In the genomic region with DNA sequence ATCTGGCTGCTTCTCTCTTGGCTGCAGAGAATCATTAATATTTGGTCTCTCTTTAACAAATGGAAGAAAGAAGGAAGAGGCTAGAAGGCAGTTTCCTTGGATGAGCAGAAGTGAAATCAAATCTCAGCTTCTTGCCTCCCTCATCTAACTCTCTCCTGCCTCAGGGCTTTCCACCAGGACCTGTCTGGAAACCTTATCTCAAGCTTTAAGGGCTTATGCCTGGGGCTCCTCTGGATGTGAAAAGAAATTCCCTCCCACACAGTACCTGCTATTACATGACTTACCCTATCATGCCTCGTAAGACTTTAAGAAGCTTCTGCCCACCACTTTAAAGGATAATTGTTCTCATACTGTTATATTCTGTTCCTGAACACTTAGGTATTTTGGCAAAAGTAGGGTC, we compare ENCODE assay signal across 23 cellular contexts. TPM values are rescaled to one million over a fixed set of nuclear protein-coding genes. Genes with fewer than 3 reads are reported as not detected.
DNase-seq lines count a peak whose midpoint lies in the region; ATAC-seq and TF ChIP-seq lines count a peak whose summit lies in the region.
"Had no signal": no experiment of that assay in that cellular context is flagged by ENCODE, and none has a peak within 500 bp of the region (broad histone marks: within the 10 kb centered on the region; RNA-seq: fewer than 3 reads in every experiment).

No MANE protein-coding gene starts in this region.

- H3K4me1 Mint-ChIP-seq in mesothelial cell of epicardium (peaks cover 40% of the 10 kb centered on the region), Caco-2 (ENCODE audit: low read depth, unreplicated experiment) (peaks cover 14% of the 10 kb centered on the region)
- H3K4me1 Mint-ChIP-seq: CD4-positive, alpha-beta memory T cell had no signal

- TF ChIP-seq CTCF in HEK293 (tag by site-specific recombination; IDR thresholded peaks at IDR 0.05) = no peak
- no peak for TF ChIP-seq CTCF in mesothelial cell of epicardium (IDR thresholded peaks at IDR 0.05; ENCODE audit: unreplicated experiment)
- no peak for TF ChIP-seq CTCF in smooth muscle cell (IDR thresholded peaks at IDR 0.05; ENCODE audit: borderline replicate concordance, insufficient read depth, poor library complexity, severe bottlenecking)
- TF ChIP-seq CTCF in Caco-2 (IDR thresholded peaks at IDR 0.05; ENCODE audit: insufficient read depth in 1 of 2, low read depth in 1 of 2, low read length in 1 of 2, severe bottlenecking in 1 of 2, unreplicated experiment in 1 of 2) = no peak

- H3K9ac ChIP-seq in smooth muscle cell (ENCODE audit: low read depth) = no peak overlapping the region

- no peaks in the 10 kb centered on the region for H3K79me2 ChIP-seq in smooth muscle cell (ENCODE audit: low read depth)

- no peaks in the 10 kb centered on the region for H4K20me1 ChIP-seq in smooth muscle cell (ENCODE audit: low read depth)

- CTCF ChIA-PET in HEK293 (lab: Yijun Ruan, JAX) = interaction anchor here (0.7 kb wide), 1 partner anchor 95 kb away, joined by 4 read pairs; no protein-coding TSS in a partner anchor
- CTCF ChIA-PET in Caco-2 (lab: Charles Lee) = no interaction called here

- H3K4me1 ChIP-seq in HEK293 (ENCODE audit: control insufficient read depth, insufficient read depth, low read length) (no peaks in the 10 kb centered on the region), smooth muscle cell (ENCODE audit: low read depth) (peaks cover 15% of the 10 kb centered on the region), Caco-2 (peaks cover 4% of the 10 kb centered on the region; the same call in 1 of the 2 replicates)
- H3K4me1 ChIP-seq: A549 had no signal

- 9% methylated on average over 1 of the region's 1 CpG for WGBS in smooth muscle cell (ENCODE audit: low lambda C conversion rate)

- H3K36me3 Mint-ChIP-seq in mesothelial cell of epicardium = no peaks in the 10 kb centered on the region
- H3K36me3 Mint-ChIP-seq in Caco-2 (ENCODE audit: insufficient read depth, unreplicated experiment) = no peaks in the 10 kb centered on the region
- H3K36me3 Mint-ChIP-seq: CD4-positive, alpha-beta memory T cell had no signal

- H3K4me3 Mint-ChIP-seq in mesothelial cell of epicardium (no peak overlapping the region), Caco-2 (ENCODE audit: unreplicated experiment) (no peak overlapping the region)
- H3K4me3 Mint-ChIP-seq: CD4-positive, alpha-beta memory T cell; GM23338; H9; HFFc6 had no signal

- H3K9me3 Mint-ChIP-seq in mesothelial cell of epicardium = no peaks in the 10 kb centered on the region
- H3K9me3 Mint-ChIP-seq in Caco-2 (ENCODE audit: unreplicated experiment) = no peaks in the 10 kb centered on the region
- H3K9me3 Mint-ChIP-seq: CD4-positive, alpha-beta memory T cell; GM23338; H9; HFFc6 had no signal

- intact Hi-C loops in Caco-2 (cut with micrococcal nuclease; ENCODE audit: unreplicated experiment) = no loop called here

- DNase-seq in islet precursor cell = peak; percentile 77
- DNase-seq in mesothelial cell of epicardium (ENCODE audit: low spot score in 2 of 2, unreplicated experiment in 2 of 2) = no peak
- no peak for DNase-seq in smooth muscle cell (lab: John Stamatoyannopoulos, UW; ENCODE audit: unreplicated experiment)
- DNase-seq in Caco-2 = no peak
- DNase-seq: 8988T; ACHN; C1 segment of cervical spinal cord; CD4-positive, alpha-beta memory T cell; COR-L47; DMS153; DND-41; GDM1; H9; HFFc6 had no signal

- peaks cover 11% of the 10 kb centered on the region for H3K27me3 ChIP-seq in smooth muscle cell (ENCODE audit: low read depth)
- no peaks in the 10 kb centered on the region for H3K27me3 ChIP-seq in Caco-2 (replicated peaks; ENCODE audit: control insufficient read depth, insufficient read depth, low read length)

- peaks cover 3% of the 10 kb centered on the region for H3K27me3 Mint-ChIP-seq in mesothelial cell of epicardium (ENCODE audit: low read depth)
- H3K27me3 Mint-ChIP-seq in Caco-2 (ENCODE audit: insufficient read depth, unreplicated experiment) = no peaks in the 10 kb centered on the region

- H3K4me3 ChIP-seq in HEK293 (ENCODE audit: low read depth, low read length) (no peak overlapping the region), smooth muscle cell (no peak overlapping the region), Caco-2 (ENCODE audit: low read depth, low read length) (no peak overlapping the region)
- H3K4me3 ChIP-seq: A549, GM12878, GM23338 had no signal

- no peak overlapping the region for H3K4me2 ChIP-seq in smooth muscle cell
- H3K4me2 ChIP-seq: A549, GM23338 had no signal

- H3K36me3 ChIP-seq in HEK293 (ENCODE audit: control insufficient read depth in 2 of 2, insufficient read depth in 1 of 2, low read length in 2 of 2) (no peaks in the 10 kb centered on the region), smooth muscle cell (ENCODE audit: low read depth) (no peaks in the 10 kb centered on the region), Caco-2 (ENCODE audit: control insufficient read depth, insufficient read depth, low read length) (no peaks in the 10 kb centered on the region)

- no TSS peak for BruUV-seq in Caco-2 (replicated peaks; lab: Mats Ljungman, UMichigan)

- POLR2A ChIA-PET in HEK293 (lab: Yijun Ruan, JAX) = interaction anchor here (0.5 kb wide), 1 partner anchor 140 kb away, joined by 4 read pairs; no protein-coding TSS in a partner anchor
- POLR2A ChIA-PET in Caco-2 (lab: Charles Lee) = no interaction called here

- H3K27ac Mint-ChIP-seq in mesothelial cell of epicardium = peak overlapping the region; percentile 13
- H3K27ac Mint-ChIP-seq in Caco-2 (ENCODE audit: unreplicated experiment) = no peak overlapping the region
- H3K27ac Mint-ChIP-seq: CD4-positive, alpha-beta memory T cell; GM23338; H9; HFFc6 had no signal

- ATAC-seq in esophagus mucosa (no peak), GM18907 (IDR thresholded peaks at IDR 0.05; ENCODE audit: unreplicated experiment) (no peak)
- ATAC-seq: A549, GM12878, GM23338, HCT116 had no signal

- H3K27ac ChIP-seq in HEK293 (ENCODE audit: extremely low read depth, low read depth, low read length) (no peak overlapping the region), smooth muscle cell (ENCODE audit: low read depth) (peak overlapping the region; percentile 24)
- H3K27ac ChIP-seq: A549 had no signal

- H2AFZ ChIP-seq in smooth muscle cell (ENCODE audit: low read depth) = no peak overlapping the region
- H2AFZ ChIP-seq: GM23338 had no signal

- no peaks in the 10 kb centered on the region for H3F3A ChIP-seq in smooth muscle cell (ENCODE audit: low read depth)

- H3K9me3 ChIP-seq in HEK293 (ENCODE audit: control insufficient read depth, insufficient read depth, low read depth, low read length) = no peaks in the 10 kb centered on the region
- H3K9me3 ChIP-seq in smooth muscle cell (replicated peaks; ENCODE audit: low read depth) = no peaks in the 10 kb centered on the region
- H3K9me3 ChIP-seq in Caco-2 = no peaks in the 10 kb centered on the region
- H3K9me3 ChIP-seq: A549 had no signal

TF ChIP-seq in HEK293, 187 proteins besides CTCF, POLR2A, EP300 and RAD21:
- TF ChIP-seq ZNF571 (tag by site-specific recombination; IDR thresholded peaks at IDR 0.05) (no peak), EGR2 (tag by site-specific recombination; IDR thresholded peaks at IDR 0.05; ENCODE audit: low read depth) (peak; percentile 34), ZNF664 (tag by site-specific recombination; IDR thresholded peaks at IDR 0.05) (no peak), ZNF239 (tag by site-specific recombination; IDR thresholded peaks at IDR 0.05) (no peak), ZFHX2 (tag by site-specific recombination; conservative IDR thresholded peaks at IDR 0.05) (peak; percentile 34), ZSCAN30 (tag by site-specific recombination; IDR thresholded peaks at IDR 0.05) (no peak), ZNF600 (tag by site-specific recombination; IDR thresholded peaks at IDR 0.05) (no peak), ZNF157 (tag by site-specific recombination; IDR thresholded peaks at IDR 0.05) (no peak), ZNF221 (tag by site-specific recombination; IDR thresholded peaks at IDR 0.05; ENCODE audit: borderline replicate concordance) (no peak)
- TF ChIP-seq, protein P1, sequence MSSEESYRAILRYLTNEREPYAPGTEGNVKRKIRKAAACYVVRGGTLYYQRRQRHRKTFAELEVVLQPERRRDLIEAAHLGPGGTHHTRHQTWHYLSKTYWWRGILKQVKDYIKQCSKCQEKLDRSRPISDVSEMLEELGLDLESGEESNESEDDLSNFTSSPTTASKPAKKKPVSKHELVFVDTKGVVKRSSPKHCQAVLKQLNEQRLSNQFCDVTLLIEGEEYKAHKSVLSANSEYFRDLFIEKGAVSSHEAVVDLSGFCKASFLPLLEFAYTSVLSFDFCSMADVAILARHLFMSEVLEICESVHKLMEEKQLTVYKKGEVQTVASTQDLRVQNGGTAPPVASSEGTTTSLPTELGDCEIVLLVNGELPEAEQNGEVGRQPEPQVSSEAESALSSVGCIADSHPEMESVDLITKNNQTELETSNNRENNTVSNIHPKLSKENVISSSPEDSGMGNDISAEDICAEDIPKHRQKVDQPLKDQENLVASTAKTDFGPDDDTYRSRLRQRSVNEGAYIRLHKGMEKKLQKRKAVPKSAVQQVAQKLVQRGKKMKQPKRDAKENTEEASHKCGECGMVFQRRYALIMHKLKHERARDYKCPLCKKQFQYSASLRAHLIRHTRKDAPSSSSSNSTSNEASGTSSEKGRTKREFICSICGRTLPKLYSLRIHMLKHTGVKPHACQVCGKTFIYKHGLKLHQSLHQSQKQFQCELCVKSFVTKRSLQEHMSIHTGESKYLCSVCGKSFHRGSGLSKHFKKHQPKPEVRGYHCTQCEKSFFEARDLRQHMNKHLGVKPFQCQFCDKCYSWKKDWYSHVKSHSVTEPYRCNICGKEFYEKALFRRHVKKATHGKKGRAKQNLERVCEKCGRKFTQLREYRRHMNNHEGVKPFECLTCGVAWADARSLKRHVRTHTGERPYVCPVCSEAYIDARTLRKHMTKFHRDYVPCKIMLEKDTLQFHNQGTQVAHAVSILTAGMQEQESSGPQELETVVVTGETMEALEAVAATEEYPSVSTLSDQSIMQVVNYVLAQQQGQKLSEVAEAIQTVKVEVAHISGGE (tag by site-specific recombination; conservative IDR thresholded peaks at IDR 0.05; ENCODE audit: low read depth) = no peak

RNA-seq across cellular contexts. Expression of a gene that starts 8.9 kb away (rescaled TPM):
- 27.6 to 28.3 TPM (median 27.9 TPM) in 3 replicates for total RNA-seq in mesothelial cell of epicardium
- total RNA-seq in smooth muscle cell = 25.4 and 33.0 TPM in 2 replicates
- polyA plus RNA-seq in smooth muscle cell = 7.1 and 41.2 TPM in 2 replicates
- 0.52 and 1.3 TPM in 2 replicates for total RNA-seq in Caco-2 (2022)
- 1.0 TPM for total RNA-seq in esophagus mucosa
- total RNA-seq: CD4-positive, alpha-beta memory T cell; GM12878; GM23338; H4; HFFc6 had no signal
- polyA plus RNA-seq: BJ; CD4-positive, alpha-beta memory T cell; GM12878; GM23338 had no signal

Comparison
In these comparisons a context has a peak if more than half of its experiments do, and no peak if none do; other contexts are left out.
1. RNA of a gene that starts 8.9 kb away (total RNA-seq): 25.4 to 33.0 TPM in smooth muscle cell and 27.6 to 28.3 TPM in mesothelial cell of epicardium; 1.0 TPM in esophagus mucosa (single experiment) and 0.52 to 1.3 TPM in Caco-2; every median in the first group is over 10 times any median in the second.